ENCODE assay signal across 14 cellular contexts in the genomic region with DNA sequence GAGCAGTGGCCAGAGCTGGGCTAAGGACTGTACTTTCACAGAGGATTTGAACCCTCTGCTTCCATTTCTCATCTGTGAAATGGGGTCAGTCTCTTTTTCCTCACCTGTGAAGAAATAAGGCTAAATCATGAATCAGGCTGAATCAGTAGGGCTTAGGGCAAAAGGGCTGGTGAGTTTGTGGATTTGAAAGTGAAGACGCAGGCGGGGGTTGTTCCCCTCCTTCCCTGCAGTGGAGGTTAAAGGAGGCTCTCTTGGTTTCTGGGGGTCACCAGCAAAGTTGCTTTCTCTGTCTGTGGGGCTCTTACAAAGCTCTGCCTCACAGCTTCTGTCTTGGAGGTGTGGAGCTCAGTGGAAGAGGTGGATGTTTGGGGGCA. TPM values are rescaled to one million over a fixed set of nuclear protein-coding genes. Genes with fewer than 3 reads are reported as not detected.
DNase-seq lines count a peak whose midpoint lies in the region; ATAC-seq and TF ChIP-seq lines count a peak whose summit lies in the region.
"Had no signal": no experiment of that assay in that cellular context is flagged by ENCODE, and none has a peak within 500 bp of the region (broad histone marks: within the 10 kb centered on the region; RNA-seq: fewer than 3 reads in every experiment).

No MANE protein-coding gene starts in this region.

- H4K8ac ChIP-seq in H9 (replicated peaks; ENCODE audit: insufficient read length, low read depth, low read length) = no peak overlapping the region

- H4K91ac ChIP-seq in H9 (ENCODE audit: insufficient read length, low read depth, low read length) = no peak overlapping the region

- no CpG with 5 or more reads among the region's 2 CpGs for WGBS in H9 (ENCODE audit: extremely low coverage, insufficient read length, low lambda C conversion rate)

- H3K4me3 Mint-ChIP-seq in H9 (peak overlapping the region in 1 of 2 experiments; percentile 40; a peak in 3 of 5 replicates), MCF 10A (ENCODE audit: unreplicated experiment) (no peak overlapping the region)
- no peak overlapping the region for H3K4me3 Mint-ChIP-seq in activated naive CD8-positive, alpha-beta T cell treated with anti-CD3 and anti-CD28 coated beads, Interleukin-2, amount 50 U/mL, for 24 hours

- no peak overlapping the region for H3K4ac ChIP-seq in H9 (ENCODE audit: low read depth, low read length)

- no peak overlapping the region for H3K14ac ChIP-seq in H9 (ENCODE audit: insufficient read depth, low read length)

- ATAC-seq in lower lobe of right lung = no peak
- no peak for ATAC-seq in activated naive CD8-positive, alpha-beta T cell treated with anti-CD3 and anti-CD28 coated beads, Interleukin-2, amount 50 U/mL, for 24 hours
- ATAC-seq: left lobe of liver had no signal

- no peak overlapping the region for H2AFZ ChIP-seq in H9 (ENCODE audit: low read length)
- H2AFZ ChIP-seq: PC-9 had no signal

- peaks cover 10% of the 10 kb centered on the region for H3K79me1 ChIP-seq in H9 (ENCODE audit: insufficient read depth, low read depth, low read length, poor library complexity, severe bottlenecking)

- H3K27ac ChIP-seq in H9 (ENCODE audit: insufficient read length, low read depth, low read length) (no peak overlapping the region), lower lobe of right lung (peak overlapping the region; percentile 88), substantia nigra (ENCODE audit: low read depth, low read length, poor library complexity, severe bottlenecking) (peak overlapping the region; percentile 91)
- H3K27ac ChIP-seq: PC-9 had no signal

- CTCF ChIA-PET in MCF 10A (lab: Yijun Ruan, JAX) = interaction anchor here (0.5 to 9.6 kb wide), 15 partner anchors 24 to 168 kb away, joined by 3 to 134 read pairs (median 7); a partner anchor contains a TSS

- H3K27ac Mint-ChIP-seq in H9 (peak overlapping the region; percentile 4 to 81 (median 35)), MCF 10A (ENCODE audit: low read depth, unreplicated experiment) (peak overlapping the region; percentile 1)
- no peak overlapping the region for H3K27ac Mint-ChIP-seq in activated naive CD8-positive, alpha-beta T cell treated with anti-CD3 and anti-CD28 coated beads, Interleukin-2, amount 50 U/mL, for 24 hours

- DNase-seq in H9 (no peak), MCF 10A (ENCODE audit: unreplicated experiment) (no peak), lower lobe of right lung (no peak), substantia nigra (lab: John Stamatoyannopoulos, UW) (no peak), GM20000 (ENCODE audit: low spot score) (no peak), NCI-H1092 (lab: John Stamatoyannopoulos, UW) (no peak), NCI-H128 (lab: John Stamatoyannopoulos, UW; ENCODE audit: unreplicated experiment) (no peak)
- DNase-seq in activated naive CD8-positive, alpha-beta T cell treated with anti-CD3 and anti-CD28 coated beads, Interleukin-2, amount 50 U/mL, for 24 hours = no peak
- DNase-seq: activated effector memory CD4-positive, alpha-beta T cell treated with anti-CD3 and anti-CD28 coated beads, Interleukin-2, amount 50 U/mL, for 16 hours; DMS153; NCI-H187 treated with DMSO at 0.1 percent for 48 hours; PC-9; WERI-Rb-1 had no signal

- H2BK15ac ChIP-seq in H9 (ENCODE audit: low read depth, low read length) = no peak overlapping the region

- H3K4me3 ChIP-seq in lower lobe of right lung = no peak overlapping the region
- H3K4me3 ChIP-seq: PC-9 had no signal

- intact Hi-C loops in MCF 10A (cut with micrococcal nuclease) (no loop called here), lower lobe of right lung (cut with DNase I) (no loop called here)

- H3K4me2 ChIP-seq in H9 (ENCODE audit: insufficient read depth, insufficient read length, low read length) = no peak overlapping the region
- H3K4me2 ChIP-seq: PC-9 had no signal

- no peaks in the 10 kb centered on the region for H3K23me2 ChIP-seq in H9 (ENCODE audit: insufficient read length, low read depth, low read length, poor library complexity, severe bottlenecking)

- H3K9ac ChIP-seq in H9 (ENCODE audit: extremely low read depth, insufficient read length, low read length) = no peak overlapping the region

- H3K9me3 Mint-ChIP-seq in H9 (no peaks in the 10 kb centered on the region), MCF 10A (ENCODE audit: unreplicated experiment) (no peaks in the 10 kb centered on the region)
- no peaks in the 10 kb centered on the region for H3K9me3 Mint-ChIP-seq in activated naive CD8-positive, alpha-beta T cell treated with anti-CD3 and anti-CD28 coated beads, Interleukin-2, amount 50 U/mL, for 24 hours

- H3T11ph ChIP-seq in H9 (ENCODE audit: low read length) = no peak overlapping the region

- H4K20me1 ChIP-seq in H9 (ENCODE audit: control insufficient read depth, insufficient read depth, insufficient read length) = peaks cover 2% of the 10 kb centered on the region

- H2BK12ac ChIP-seq in H9 (ENCODE audit: insufficient read length, low read depth, low read length) = no peak overlapping the region

- no peak overlapping the region for H3K56ac ChIP-seq in H9 (ENCODE audit: insufficient read length, low read depth, low read length)

- H3K4me1 Mint-ChIP-seq in H9 (peaks cover 58 to 60% of the 10 kb centered on the region in 2 experiments), MCF 10A (ENCODE audit: insufficient read depth, unreplicated experiment) (peaks cover 69% of the 10 kb centered on the region)
- peaks cover 16% of the 10 kb centered on the region for H3K4me1 Mint-ChIP-seq in activated naive CD8-positive, alpha-beta T cell treated with anti-CD3 and anti-CD28 coated beads, Interleukin-2, amount 50 U/mL, for 24 hours

- no peak overlapping the region for H2AK5ac ChIP-seq in H9 (ENCODE audit: insufficient read length, low read length)

- H3K4me1 ChIP-seq in H9 (ENCODE audit: insufficient read depth, low read length) (peaks cover 19% of the 10 kb centered on the region), lower lobe of right lung (peaks cover 66% of the 10 kb centered on the region)

- H3K27me3 ChIP-seq in H9 (ENCODE audit: insufficient read depth, low read length) = no peaks in the 10 kb centered on the region
- no peaks in the 10 kb centered on the region for H3K27me3 ChIP-seq in lower lobe of right lung (ENCODE audit: low read depth)

- no peak overlapping the region for H2BK120ac ChIP-seq in H9 (ENCODE audit: low read depth, low read length, poor library complexity, severe bottlenecking)

- no peak overlapping the region for H3K23ac ChIP-seq in H9 (ENCODE audit: insufficient read length, low read depth, low read length)

- H3K36me3 Mint-ChIP-seq in H9 (ENCODE audit: insufficient read depth in 1 of 3, low read depth in 3 of 3) = peaks cover 2 to 9% (median 4%) of the 10 kb centered on the region in 3 experiments; a peak in 4 of 7 replicates
- peaks cover 15% of the 10 kb centered on the region for H3K36me3 Mint-ChIP-seq in MCF 10A (ENCODE audit: insufficient read depth, unreplicated experiment)
- H3K36me3 Mint-ChIP-seq in activated naive CD8-positive, alpha-beta T cell treated with anti-CD3 and anti-CD28 coated beads, Interleukin-2, amount 50 U/mL, for 24 hours (ENCODE audit: low read depth) = no peaks in the 10 kb centered on the region

- POLR2A ChIA-PET in MCF 10A (lab: Yijun Ruan, JAX) = interaction anchor here (2.2 to 3.5 kb wide), 2 partner anchors 41 to 50 kb away, joined by 6 to 22 read pairs; a partner anchor contains a TSS

- no peak overlapping the region for H3K18ac ChIP-seq in H9 (ENCODE audit: insufficient read length, low read depth, low read length)

- no TSS peak for BruUV-seq in MCF 10A (replicated peaks; lab: Mats Ljungman, UMichigan)

- no peak overlapping the region for H2BK20ac ChIP-seq in H9 (ENCODE audit: low read depth, low read length, poor library complexity, severe bottlenecking)

- H3K27me3 Mint-ChIP-seq in H9 (ENCODE audit: low read depth) = no peaks in the 10 kb centered on the region
- H3K27me3 Mint-ChIP-seq in MCF 10A (ENCODE audit: insufficient read depth, unreplicated experiment) = no peaks in the 10 kb centered on the region
- H3K27me3 Mint-ChIP-seq in activated naive CD8-positive, alpha-beta T cell treated with anti-CD3 and anti-CD28 coated beads, Interleukin-2, amount 50 U/mL, for 24 hours = no peaks in the 10 kb centered on the region

- H3K9me3 ChIP-seq in H9 (ENCODE audit: control insufficient read depth, low read depth, low read length) = no peaks in the 10 kb centered on the region
- no peaks in the 10 kb centered on the region for H3K9me3 ChIP-seq in lower lobe of right lung

- peaks cover 5% of the 10 kb centered on the region for H3K36me3 ChIP-seq in lower lobe of right lung

- no peak overlapping the region for H2BK5ac ChIP-seq in H9 (ENCODE audit: insufficient read length, low read length)

- no peak overlapping the region for H4K5ac ChIP-seq in H9 (ENCODE audit: insufficient read length, low read depth, low read length)

- peaks cover 34% of the 10 kb centered on the region; the same call in 1 of the 2 replicates for H3K79me2 ChIP-seq in H9 (ENCODE audit: insufficient read depth, low read length)

- TF ChIP-seq CTCF in H9 (conservative IDR thresholded peaks at IDR 0.05) (no peak), MCF 10A (IDR thresholded peaks at IDR 0.05; ENCODE audit: unreplicated experiment) (no peak), lower lobe of right lung (IDR thresholded peaks at IDR 0.05) (no peak), GM20000 (IDR thresholded peaks at IDR 0.05; ENCODE audit: extremely low read depth, missing control alignments) (no peak)

RNA-seq across cellular contexts. Expression of a gene that starts 17.6 kb away (rescaled TPM):
- 59.2 and 65.5 TPM in 2 replicates for total RNA-seq in H9 (2021)
- 68.9 and 79.3 TPM in 2 replicates for total RNA-seq in MCF 10A (2022)
- total RNA-seq in lower lobe of right lung = 117 TPM

RNA-seq across cellular contexts. Expression of a gene that starts 40.7 kb away (rescaled TPM):
- total RNA-seq in H9 (2021) (2,533 and 2,603 TPM in 2 replicates), MCF 10A (2022) (5,481 and 5,921 TPM in 2 replicates), lower lobe of right lung (1,651 TPM)
